8 cellular contexts compared by ENCODE assay signal in genomic region chr6:33711140-33712129, GRCh38. TPM values are rescaled to one million over a fixed set of nuclear protein-coding genes. Genes with fewer than 3 reads are reported as not detected.
DNase-seq lines count a peak whose midpoint lies in the region; ATAC-seq and TF ChIP-seq lines count a peak whose summit lies in the region.

Gene UQCC2, minus strand, starts transcription at chr6:33711700. Its CDS starts 14 bp downstream, at chr6:33711686.

- peak within 1 kb of the TSS; percentile 85 for H3K4me3 ChIP-seq in CD4-positive, CD25-positive, alpha-beta regulatory T cell (ENCODE audit: low read depth, low read length)
- H3K4me3 ChIP-seq in duodenal mucosa (ENCODE audit: low read depth in 1 of 2, low read length in 2 of 2) = peak within 1 kb of the TSS; percentile 82 to 91
- peak within 1 kb of the TSS; percentile 77 for H3K4me3 ChIP-seq in lower leg skin (ENCODE audit: low read depth, poor library complexity, severe bottlenecking)

- 0 to 1% methylated on average over 72 of the region's 73 CpGs for WGBS in lower leg skin, 2 donors

- H3K9ac ChIP-seq in duodenal mucosa (ENCODE audit: low read depth in 1 of 2, low read length in 2 of 2) = peak within 1 kb of the TSS; percentile 72 to 89

- no peaks in the 10 kb centered on the region for H3K27me3 Mint-ChIP-seq in CD4-positive, CD25-positive, alpha-beta regulatory T cell
- no peaks in the 10 kb centered on the region for H3K27me3 Mint-ChIP-seq in activated CD4-positive, alpha-beta memory T cell treated with anti-CD3 and anti-CD28 coated beads for 36 hours

- peaks cover 5 to 41% (median 27%) of the 10 kb centered on the region in 4 donors for H3K4me1 Mint-ChIP-seq in CD4-positive, CD25-positive, alpha-beta regulatory T cell
- H3K4me1 Mint-ChIP-seq in activated CD4-positive, alpha-beta memory T cell treated with anti-CD3 and anti-CD28 coated beads for 36 hours (ENCODE audit: low read depth) = peaks cover 26% of the 10 kb centered on the region

- H3K27me3 ChIP-seq in CD4-positive, CD25-positive, alpha-beta regulatory T cell (ENCODE audit: control insufficient read depth, insufficient read depth, low read length) = no peaks in the 10 kb centered on the region
- no peaks in the 10 kb centered on the region for H3K27me3 ChIP-seq in duodenal mucosa (ENCODE audit: control insufficient read depth in 1 of 2, insufficient read depth in 2 of 2, low read length in 2 of 2)

- peaks cover 10% of the 10 kb centered on the region for H3K36me3 ChIP-seq in CD4-positive, CD25-positive, alpha-beta regulatory T cell (ENCODE audit: control insufficient read depth, insufficient read depth, low read length)
- H3K36me3 ChIP-seq in duodenal mucosa (ENCODE audit: control insufficient read depth in 1 of 2, insufficient read depth in 2 of 2, low read length in 2 of 2) = peaks cover 5 to 27% of the 10 kb centered on the region in 2 donors

- no peaks in the 10 kb centered on the region for H3K9me3 Mint-ChIP-seq in CD4-positive, CD25-positive, alpha-beta regulatory T cell
- no peaks in the 10 kb centered on the region for H3K9me3 Mint-ChIP-seq in activated CD4-positive, alpha-beta memory T cell treated with anti-CD3 and anti-CD28 coated beads for 36 hours

- peak within 1 kb of the TSS; percentile 86 for H3K27ac ChIP-seq in CD4-positive, CD25-positive, alpha-beta regulatory T cell (ENCODE audit: insufficient read depth, low read length, poor library complexity, severe bottlenecking)
- H3K27ac ChIP-seq in duodenal mucosa (ENCODE audit: low read depth, low read length) = peak within 1 kb of the TSS; percentile 89

- peaks cover 12% of the 10 kb centered on the region for H3K36me3 Mint-ChIP-seq in CD4-positive, CD25-positive, alpha-beta regulatory T cell
- peaks cover 30% of the 10 kb centered on the region for H3K36me3 Mint-ChIP-seq in activated CD4-positive, alpha-beta memory T cell treated with anti-CD3 and anti-CD28 coated beads for 36 hours

- intact Hi-C loops in activated CD4-positive, alpha-beta memory T cell treated with anti-CD3 and anti-CD28 coated beads for 36 hours (cut with micrococcal nuclease) = loop anchor here (2.0 kb wide), 1 partner anchor 77 kb away; the partner anchor contains the start of gene LEMD2
- intact Hi-C loops in lower leg skin (cut with DNase I; ENCODE audit: low total_unique reads) = no loop called here

- peak within 1 kb of the TSS; percentile 94 to 99 (median 99) for H3K4me3 Mint-ChIP-seq in CD4-positive, CD25-positive, alpha-beta regulatory T cell
- peak within 1 kb of the TSS; percentile 96 for H3K4me3 Mint-ChIP-seq in activated CD4-positive, alpha-beta memory T cell treated with anti-CD3 and anti-CD28 coated beads for 36 hours

- TF ChIP-seq CTCF in lower leg skin (IDR thresholded peaks at IDR 0.05) = no peak

- no peak for TF ChIP-seq POLR2A in lower leg skin (IDR thresholded peaks at IDR 0.05)

- H3K9me3 ChIP-seq in CD4-positive, CD25-positive, alpha-beta regulatory T cell (ENCODE audit: control insufficient read depth in 2 of 2, low read length in 2 of 2) = no peaks in the 10 kb centered on the region
- no peaks in the 10 kb centered on the region for H3K9me3 ChIP-seq in duodenal mucosa (ENCODE audit: control insufficient read depth in 1 of 2, low read length in 2 of 2)

- CTCF ChIA-PET in activated CD4-positive, alpha-beta memory T cell treated with anti-CD3 and anti-CD28 coated beads for 36 hours (lab: Charles Lee) = interaction anchor here (0.5 to 2.5 kb wide), 38 partner anchors 9 to 1301 kb away, joined by 3 to 37 read pairs (median 4); partner anchors contain the start of genes BAK1, IP6K3 and ZBTB9

- ATAC-seq in CD4-positive, CD25-positive, alpha-beta regulatory T cell (ENCODE audit: low read depth in 2 of 2) = peak; percentile 91 to 94
- ATAC-seq in GM19438 (IDR thresholded peaks at IDR 0.05; ENCODE audit: low read depth, unreplicated experiment) = peak; percentile 87

- POLR2A ChIA-PET in activated CD4-positive, alpha-beta memory T cell treated with anti-CD3 and anti-CD28 coated beads for 36 hours (lab: Charles Lee) = interaction anchor here (0.6 to 1.9 kb wide), 13 partner anchors 9 to 257 kb away, joined by 3 to 16 read pairs (median 5); partner anchors contain the start of genes ITPR3 and ZBTB9

- peak within 1 kb of the TSS; percentile 96 to 99 (median 99) for H3K27ac Mint-ChIP-seq in CD4-positive, CD25-positive, alpha-beta regulatory T cell
- peak within 1 kb of the TSS; percentile 94 for H3K27ac Mint-ChIP-seq in activated CD4-positive, alpha-beta memory T cell treated with anti-CD3 and anti-CD28 coated beads for 36 hours

- H3K4me1 ChIP-seq in CD4-positive, CD25-positive, alpha-beta regulatory T cell (ENCODE audit: control insufficient read depth, insufficient read depth, low read length, poor library complexity, severe bottlenecking) = peaks cover 22% of the 10 kb centered on the region
- peaks cover 8 to 16% of the 10 kb centered on the region in 2 donors for H3K4me1 ChIP-seq in duodenal mucosa (ENCODE audit: control insufficient read depth in 1 of 2, insufficient read depth in 2 of 2, low read length in 2 of 2)

- peak; percentile 96 to 98 (median 97) for DNase-seq in CD4-positive, CD25-positive, alpha-beta regulatory T cell
- DNase-seq in HK-2 (ENCODE audit: unreplicated experiment) (peak; percentile 96), NCI-H82 treated with DMSO at 0.1 percent for 48 hours (lab: John Stamatoyannopoulos, UW; ENCODE audit: unreplicated experiment) (peak; percentile 90), lower leg skin (ENCODE audit: low spot score in 2 of 2) (peak; percentile 92 to 99)
- peak; percentile 98 for DNase-seq in activated CD4-positive, alpha-beta memory T cell treated with anti-CD3 and anti-CD28 coated beads for 36 hours
- DNase-seq in stimulated activated CD4-positive, alpha-beta T cell treated with anti-CD3 and anti-CD28 coated beads, Interleukin-4, amount 100 ng/mL, for 48 hours (ENCODE audit: low read depth in 2 of 2) = peak; percentile 94 to 96

RNA-seq across cellular contexts. Expression of gene UQCC2, which starts in this region (rescaled TPM):
- total RNA-seq in CD4-positive, CD25-positive, alpha-beta regulatory T cell = 14.9 TPM
- 10 to 100 TPM; 37.1 to 72.6 (median 51.2) TPM for polyA plus RNA-seq in CD4-positive, CD25-positive, alpha-beta regulatory T cell
- 100 to 1,000 TPM; 157 to 160 TPM for total RNA-seq in activated CD4-positive, alpha-beta memory T cell treated with anti-CD3 and anti-CD28 coated beads for 36 hours
- 10 to 100 TPM in 2 of 4 donors, 1 to 10 TPM in 2; 8.5 to 20.4 (median 10.2) TPM for total RNA-seq in lower leg skin

Comparison
In these comparisons a context has a peak if more than half of its experiments do, and no peak if none do; other contexts are left out.
1. Peak in every context shown above with its lines: DNase-seq, ATAC-seq, H3K4me3 ChIP-seq and H3K27ac ChIP-seq.